In the genomic region with DNA sequence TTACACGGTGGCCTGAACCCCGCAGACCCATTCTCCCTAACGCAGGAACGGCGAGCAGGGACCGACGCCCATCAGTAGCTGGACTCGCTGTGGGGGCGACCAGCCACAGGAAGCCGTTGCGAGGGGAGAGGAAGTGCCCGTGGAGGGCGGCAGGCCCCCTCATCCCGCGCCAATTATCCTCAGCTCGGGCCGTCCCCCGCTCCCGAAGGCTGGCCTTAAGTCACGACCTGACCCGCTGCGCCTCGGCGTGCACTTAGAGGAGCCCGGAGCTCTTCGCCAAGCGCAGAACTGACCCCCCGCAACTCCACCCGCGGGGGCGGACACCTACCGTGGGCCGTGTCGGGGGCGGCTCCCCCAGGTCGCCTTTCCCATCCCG, we compare ENCODE assay signal across 8 cellular contexts.
DNase-seq lines count a peak whose midpoint lies in the region; ATAC-seq and TF ChIP-seq lines count a peak whose summit lies in the region.

No MANE protein-coding gene starts in this region.

- ATAC-seq in GM19455 (IDR thresholded peaks at IDR 0.05; ENCODE audit: unreplicated experiment), result peak; percentile 16

- no peaks in the 10 kb centered on the region for H3K9me3 ChIP-seq in KOPT-K1 (ENCODE audit: insufficient read depth, low read length, poor library complexity, severe bottlenecking)
- no peaks in the 10 kb centered on the region for H3K9me3 ChIP-seq in muscle layer of colon (ENCODE audit: low read length)

- no peak for DNase-seq in AG10803 (ENCODE audit: low read depth)
- no peak for DNase-seq in coronary artery (ENCODE audit: low spot score)
- DNase-seq in stimulated activated CD4-positive, alpha-beta T cell treated with anti-CD3 and anti-CD28 coated beads, Interleukin-2, amount 100 ng/mL, for 48 hours, result no peak
- DNase-seq in HPDE6-E6E7 (ENCODE audit: extremely low spot score), result no peak
- no peak for DNase-seq in GM19240 (ENCODE audit: insufficient read length, low spot score)

- peak overlapping the region; percentile 79 for H3K27ac ChIP-seq in KOPT-K1 (ENCODE audit: low read depth, low read length, poor library complexity, severe bottlenecking)
- H3K27ac ChIP-seq in coronary artery, result peak overlapping the region; percentile 83 to 92
- H3K27ac ChIP-seq in muscle layer of colon (ENCODE audit: low read depth, low read length), result peak overlapping the region; percentile 81

- TF ChIP-seq CTCF in AG10803 (conservative IDR thresholded peaks at IDR 0.05; ENCODE audit: low read length) (no peak), coronary artery (IDR thresholded peaks at IDR 0.05) (no peak)

- peak overlapping the region; percentile 24 for H3K9ac ChIP-seq in muscle layer of colon (ENCODE audit: low read length)

- H3K4me3 ChIP-seq in AG10803 (ENCODE audit: low read length) (peak overlapping the region; percentile 84), coronary artery (peak overlapping the region; percentile 98), muscle layer of colon (ENCODE audit: low read depth in 1 of 2, low read length in 2 of 2) (peak overlapping the region; percentile 82 to 84)

- H3K36me3 ChIP-seq in KOPT-K1 (ENCODE audit: insufficient read depth, low read length) (peaks cover 57% of the 10 kb centered on the region), muscle layer of colon (ENCODE audit: insufficient read depth, low read length) (peaks cover 25% of the 10 kb centered on the region)

- H3K4me1 ChIP-seq in muscle layer of colon (ENCODE audit: insufficient read depth, low read length), result peaks cover 22% of the 10 kb centered on the region

- H3K27me3 ChIP-seq in muscle layer of colon (ENCODE audit: control insufficient read depth in 1 of 2, insufficient read depth in 2 of 2, low read length in 2 of 2), result no peaks in the 10 kb centered on the region
